In genomic region chr10:62817763-62818425, GRCh38 we compare ENCODE assay signal across 1 cellular context.
TF ChIP-seq lines count a peak whose summit lies in the region.

No MANE protein-coding gene starts in this region.

TF ChIP-seq in endothelial cell of umbilical vein, 7 proteins besides CTCF, POLR2A, EP300 and RAD21 (continued from another document):
- TF ChIP-seq FOS (IDR thresholded peaks at IDR 0.05; ENCODE audit: borderline replicate concordance, insufficient read depth, low read length), result peak; percentile 40
- no peak for TF ChIP-seq POLR2AphosphoS5 (IDR thresholded peaks at IDR 0.05; ENCODE audit: insufficient read depth, low read depth, low read length)
TF ChIP-seq in endothelial cell of umbilical vein: peak in this region for 2.
